ENCODE assay signal across 15 cellular contexts in genomic region chr5:176342766-176343458, GRCh38. TPM values are rescaled to one million over a fixed set of nuclear protein-coding genes. Genes with fewer than 3 reads are reported as not detected.
A peak's percentile ranks its signal among the peaks of the same experiment; 100 is the strongest.
DNase-seq lines count a peak whose midpoint lies in the region; ATAC-seq and TF ChIP-seq lines count a peak whose summit lies in the region.
"Had no signal": no experiment of that assay in that cellular context is flagged by ENCODE, and none has a peak within 500 bp of the region (broad histone marks: within the 10 kb centered on the region; RNA-seq: fewer than 3 reads in every experiment).

No MANE protein-coding gene starts in this region.

- no peaks in the 10 kb centered on the region for H3K27me3 Mint-ChIP-seq in activated naive CD4-positive, alpha-beta T cell treated with anti-CD3 and anti-CD28 coated beads, Interleukin-2, amount 10 ng/mL, durations not matched to agents 7 days and 5 days
- H3K27me3 Mint-ChIP-seq in IgD-negative memory B cell (no peaks in the 10 kb centered on the region), T-helper 17 cell (no peaks in the 10 kb centered on the region), mesothelial cell of epicardium (ENCODE audit: low read depth) (no peaks in the 10 kb centered on the region)
- no peaks in the 10 kb centered on the region for H3K27me3 Mint-ChIP-seq in naive thymus-derived CD8-positive, alpha-beta T cell
- H3K27me3 Mint-ChIP-seq: B cell had no signal

- H3K4me1 Mint-ChIP-seq in activated naive CD4-positive, alpha-beta T cell treated with anti-CD3 and anti-CD28 coated beads, Interleukin-2, amount 10 ng/mL, durations not matched to agents 7 days and 5 days: no peaks in the 10 kb centered on the region
- H3K4me1 Mint-ChIP-seq in IgD-negative memory B cell: no peaks in the 10 kb centered on the region
- H3K4me1 Mint-ChIP-seq in T-helper 17 cell: peaks cover 8% of the 10 kb centered on the region
- H3K4me1 Mint-ChIP-seq in naive thymus-derived CD8-positive, alpha-beta T cell: peaks cover 0 to 2% (median 0%) of the 10 kb centered on the region in 4 donors
- no peaks in the 10 kb centered on the region for H3K4me1 Mint-ChIP-seq in mesothelial cell of epicardium
- H3K4me1 Mint-ChIP-seq: B cell had no signal

- CTCF ChIA-PET in activated naive CD4-positive, alpha-beta T cell treated with anti-CD3 and anti-CD28 coated beads, Interleukin-2, amount 10 ng/mL, durations not matched to agents 7 days and 5 days (lab: Charles Lee): no interaction called here

- no peak overlapping the region for H3K4me3 Mint-ChIP-seq in activated naive CD4-positive, alpha-beta T cell treated with anti-CD3 and anti-CD28 coated beads, Interleukin-2, amount 10 ng/mL, durations not matched to agents 7 days and 5 days
- H3K4me3 Mint-ChIP-seq in IgD-negative memory B cell: no peak overlapping the region
- no peak overlapping the region for H3K4me3 Mint-ChIP-seq in T-helper 17 cell
- H3K4me3 Mint-ChIP-seq in naive thymus-derived CD8-positive, alpha-beta T cell: no peak overlapping the region
- H3K4me3 Mint-ChIP-seq in mesothelial cell of epicardium: no peak overlapping the region
- H3K4me3 Mint-ChIP-seq: B cell had no signal

- TF ChIP-seq CTCF in mesothelial cell of epicardium (IDR thresholded peaks at IDR 0.05; ENCODE audit: unreplicated experiment): no peak

- H3K9me3 Mint-ChIP-seq in activated naive CD4-positive, alpha-beta T cell treated with anti-CD3 and anti-CD28 coated beads, Interleukin-2, amount 10 ng/mL, durations not matched to agents 7 days and 5 days: no peaks in the 10 kb centered on the region
- H3K9me3 Mint-ChIP-seq in IgD-negative memory B cell: no peaks in the 10 kb centered on the region
- no peaks in the 10 kb centered on the region for H3K9me3 Mint-ChIP-seq in naive thymus-derived CD8-positive, alpha-beta T cell
- H3K9me3 Mint-ChIP-seq in mesothelial cell of epicardium: no peaks in the 10 kb centered on the region

- peaks cover 36% of the 10 kb centered on the region for H3K36me3 Mint-ChIP-seq in activated naive CD4-positive, alpha-beta T cell treated with anti-CD3 and anti-CD28 coated beads, Interleukin-2, amount 10 ng/mL, durations not matched to agents 7 days and 5 days
- H3K36me3 Mint-ChIP-seq in IgD-negative memory B cell: peaks cover 6% of the 10 kb centered on the region
- peaks cover under 1% of the 10 kb centered on the region for H3K36me3 Mint-ChIP-seq in T-helper 17 cell (ENCODE audit: low read depth)
- peaks cover 0 to 54% (median 5%) of the 10 kb centered on the region in 3 donors for H3K36me3 Mint-ChIP-seq in naive thymus-derived CD8-positive, alpha-beta T cell
- H3K36me3 Mint-ChIP-seq in mesothelial cell of epicardium: peaks cover 43% of the 10 kb centered on the region

- H3K9me3 ChIP-seq in T-helper 17 cell (ENCODE audit: control insufficient read depth, low read length, poor library complexity, severe bottlenecking): no peaks in the 10 kb centered on the region
- H3K9me3 ChIP-seq: SJSA1 had no signal

- H3K27ac Mint-ChIP-seq in activated naive CD4-positive, alpha-beta T cell treated with anti-CD3 and anti-CD28 coated beads, Interleukin-2, amount 10 ng/mL, durations not matched to agents 7 days and 5 days: peak overlapping the region; percentile 46
- H3K27ac Mint-ChIP-seq in IgD-negative memory B cell (peak overlapping the region in 2 of 3 donors; percentile 18 to 76), T-helper 17 cell (peak overlapping the region; percentile 12), mesothelial cell of epicardium (no peak overlapping the region)
- peak overlapping the region in 8 of 10 donors; percentile 15 to 79 (median 49) for H3K27ac Mint-ChIP-seq in naive thymus-derived CD8-positive, alpha-beta T cell
- H3K27ac Mint-ChIP-seq: B cell had no signal

- POLR2A ChIA-PET in naive thymus-derived CD8-positive, alpha-beta T cell (lab: Charles Lee): interaction anchor here (0.6 kb wide), 1 partner anchor 47 kb away, joined by 3 read pairs; no protein-coding TSS in a partner anchor

- ATAC-seq in T-helper 17 cell: no peak
- no peak for ATAC-seq in naive thymus-derived CD8-positive, alpha-beta T cell
- ATAC-seq: PC-3 had no signal

- no peak for DNase-seq in activated naive CD4-positive, alpha-beta T cell treated with anti-CD3 and anti-CD28 coated beads, Interleukin-2, amount 10 ng/mL, durations not matched to agents 7 days and 5 days
- no peak for DNase-seq in activated naive CD4-positive, alpha-beta T cell treated with anti-CD3 and anti-CD28 coated beads, Interleukin-2, amount 50 U/mL, for 16 hours
- no peak for DNase-seq in T-helper 17 cell
- no peak for DNase-seq in naive thymus-derived CD8-positive, alpha-beta T cell
- DNase-seq in mesothelial cell of epicardium (ENCODE audit: low spot score in 2 of 2, unreplicated experiment in 2 of 2): no peak
- no peak for DNase-seq in stimulated activated CD4-positive, alpha-beta T cell treated with anti-CD3 and anti-CD28 coated beads, Interleukin-1b, Interleukin-23, amount 100 ng/mL, for 48 hours
- DNase-seq: GF-D8, MM.1S, NCI-H1105, NCI-H1694 treated with DMSO at 0.1 percent for 48 hours, NCI-H510A treated with DMSO at 0.1 percent for 48 hours, PC-3 had no signal

RNA-seq across cellular contexts. Expression of gene KIAA1191, which starts 18.7 kb away (rescaled TPM):
- polyA plus RNA-seq in IgD-negative memory B cell: 45.2 TPM
- 10 to 100 TPM; 73.9 to 76.7 TPM for total RNA-seq in T-helper 17 cell
- total RNA-seq in naive thymus-derived CD8-positive, alpha-beta T cell: 10 to 100 TPM; 71.3 to 78.8 TPM
- polyA plus RNA-seq in naive thymus-derived CD8-positive, alpha-beta T cell: 10 to 100 TPM; 42.3 to 50.7 (median 50.5) TPM
- 91.3 to 94.5 TPM (median 91.8 TPM) in 3 replicates for total RNA-seq in mesothelial cell of epicardium

RNA-seq across cellular contexts. Expression of gene ARL10, which starts 22.4 kb away (rescaled TPM):
- 1.3 TPM for polyA plus RNA-seq in IgD-negative memory B cell
- total RNA-seq in T-helper 17 cell (1 to 10 TPM; 7.3 to 7.6 TPM), mesothelial cell of epicardium (39.4 to 46.0 TPM (median 42.8 TPM) in 3 replicates)
- 10 to 100 TPM; 12.7 to 15.0 TPM for total RNA-seq in naive thymus-derived CD8-positive, alpha-beta T cell
- polyA plus RNA-seq in naive thymus-derived CD8-positive, alpha-beta T cell: 1 to 10 TPM; 1.2 to 1.7 (median 1.3) TPM

RNA-seq across cellular contexts. Expression of gene NOP16, which starts 45.5 kb away (rescaled TPM):
- polyA plus RNA-seq in IgD-negative memory B cell: 38.1 TPM
- total RNA-seq in T-helper 17 cell (10 to 100 TPM; 17.9 to 19.2 TPM), mesothelial cell of epicardium (23.4 to 27.7 TPM (median 26.2 TPM) in 3 replicates)
- 10 to 100 TPM; 21.0 to 21.8 TPM for total RNA-seq in naive thymus-derived CD8-positive, alpha-beta T cell
- polyA plus RNA-seq in naive thymus-derived CD8-positive, alpha-beta T cell: 10 to 100 TPM; 19.1 to 40.5 (median 22.8) TPM

RNA-seq across cellular contexts. Expression of gene HIGD2A, which starts 45.6 kb away (rescaled TPM):
- polyA plus RNA-seq in IgD-negative memory B cell: 242 TPM
- total RNA-seq in T-helper 17 cell (100 to 1,000 TPM; 119 to 135 TPM), mesothelial cell of epicardium (81.4 to 82.5 TPM (median 81.9 TPM) in 3 replicates)
- 10 to 100 TPM; 75.3 to 79.3 TPM for total RNA-seq in naive thymus-derived CD8-positive, alpha-beta T cell
- polyA plus RNA-seq in naive thymus-derived CD8-positive, alpha-beta T cell: 100 to 1,000 TPM; 209 to 280 (median 250) TPM
